Comparison of ENCODE assay signal across 22 cellular contexts in the genomic region with DNA sequence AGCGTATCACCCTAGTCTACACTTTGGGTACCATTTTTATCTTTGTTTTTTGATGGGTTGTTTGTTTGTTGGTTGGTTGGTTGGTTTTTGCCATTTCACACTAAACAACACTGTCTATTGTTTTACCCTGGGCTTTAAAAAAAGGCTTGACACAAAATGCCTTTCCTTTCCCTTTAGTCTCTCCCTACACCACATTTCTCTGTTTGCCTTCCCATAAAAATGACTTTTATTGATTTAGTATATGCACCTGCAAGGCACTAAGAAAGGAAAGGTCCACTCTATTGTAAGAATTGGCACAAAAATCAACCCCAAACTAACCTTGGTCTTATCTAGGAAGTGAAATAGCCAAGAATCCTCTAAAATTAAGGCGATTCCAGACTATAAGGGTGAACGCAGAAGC.
DNase-seq lines count a peak whose midpoint lies in the region; ATAC-seq, FAIRE-seq and TF ChIP-seq lines count a peak whose summit lies in the region.
"Had no signal": no experiment of that assay in that cellular context is flagged by ENCODE, and none has a peak within 500 bp of the region (broad histone marks: within the 10 kb centered on the region; RNA-seq: fewer than 3 reads in every experiment).

No MANE protein-coding gene starts in this region.

- in situ Hi-C loops in HepG2 (cut with HindIII; ENCODE audit: extremely low pct_ligation_motif_present, low pct_unique_long_range_greater_than_20kb) = no loop called here

- H2AFZ ChIP-seq in Loucy (ENCODE audit: low read length) (no peak overlapping the region), HepG2 (ENCODE audit: low read length) (no peak overlapping the region)
- H2AFZ ChIP-seq: GM23338 had no signal

- CTCF ChIA-PET in activated CD4-positive, alpha-beta T cell treated with anti-CD3 and anti-CD28 coated beads, Interleukin-2, amount 10 ng/mL, durations not matched to agents 7 days and 5 days (lab: Charles Lee) = no interaction called here
- CTCF ChIA-PET in HepG2 (lab: Yijun Ruan, JAX; ENCODE audit: low intra/inter-chr PET ratio, low total read pairs) = no interaction called here

- H3F3A ChIP-seq in Loucy (ENCODE audit: low read depth) = no peaks in the 10 kb centered on the region

- DNase-seq in activated CD4-positive, alpha-beta T cell treated with anti-CD3 and anti-CD28 coated beads, Interleukin-2, amount 10 ng/mL, durations not matched to agents 7 days and 5 days = no peak
- DNase-seq in activated CD4-positive, alpha-beta T cell treated with anti-CD3 and anti-CD28 coated beads for 4 hours = no peak
- DNase-seq in mucosa of descending colon (no peak), HepG2 (ENCODE audit: low spot score) (no peak)
- DNase-seq: BE2C; CD4-positive, alpha-beta memory T cell; HCEC 1CT; KBM-7; NCI-H1105; NCI-H146; NCI-H2029; NCI-H345; SIG-M5; SK-N-SH had no signal

- POLR2A ChIA-PET in activated CD4-positive, alpha-beta T cell treated with anti-CD3 and anti-CD28 coated beads, Interleukin-2, amount 10 ng/mL, durations not matched to agents 7 days and 5 days (lab: Charles Lee) = no interaction called here
- POLR2A ChIA-PET in HepG2 (lab: Yijun Ruan, JAX) = no interaction called here

- TF ChIP-seq RAD21 in HepG2 (CRISPR knock-in tag; IDR thresholded peaks at IDR 0.05) = no peak

- TF ChIP-seq CTCF in Loucy (conservative IDR thresholded peaks at IDR 0.05; ENCODE audit: low read length) (no peak), mucosa of descending colon (IDR thresholded peaks at IDR 0.05) (no peak), HepG2 (CRISPR knock-in tag; IDR thresholded peaks at IDR 0.05) (no peak)

- no peak overlapping the region for H3K9ac ChIP-seq in Loucy (ENCODE audit: low read depth, low read length, poor library complexity, severe bottlenecking)
- H3K9ac ChIP-seq in HepG2 (ENCODE audit: insufficient read depth, low read depth, low read length) = no peak overlapping the region
- H3K9ac ChIP-seq: SK-N-SH had no signal

- 33% methylated on average over 3 of the region's 3 CpGs for WGBS in HepG2 (ENCODE audit: low lambda C conversion rate)

- intact Hi-C loops in mucosa of descending colon (cut with DNase I, micrococcal nuclease) (no loop called here), HepG2 (cut with micrococcal nuclease; ENCODE audit: unreplicated experiment) (no loop called here)

- H3K4me1 Mint-ChIP-seq in activated CD4-positive, alpha-beta T cell treated with anti-CD3 and anti-CD28 coated beads, Interleukin-2, amount 10 ng/mL, durations not matched to agents 7 days and 5 days = peaks cover 74% of the 10 kb centered on the region
- H3K4me1 Mint-ChIP-seq: GM23338 had no signal

- no peak for TF ChIP-seq EP300 in HepG2 (IDR thresholded peaks at IDR 0.05; ENCODE audit: low read depth in 2 of 2, low read length in 2 of 2)
- no peak for TF ChIP-seq EP300 in HepG2 (CRISPR knock-in tag; IDR thresholded peaks at IDR 0.05; ENCODE audit: borderline replicate concordance)

- H3K27me3 Mint-ChIP-seq in activated CD4-positive, alpha-beta T cell treated with anti-CD3 and anti-CD28 coated beads, Interleukin-2, amount 10 ng/mL, durations not matched to agents 7 days and 5 days = no peaks in the 10 kb centered on the region
- H3K27me3 Mint-ChIP-seq: CD4-positive, alpha-beta memory T cell had no signal

- ATAC-seq in mucosa of descending colon = peak; percentile 60
- ATAC-seq in esophagus mucosa = no peak
- no peak for ATAC-seq in HepG2
- no peak for ATAC-seq in GM21367 (IDR thresholded peaks at IDR 0.05; ENCODE audit: unreplicated experiment)
- ATAC-seq: A549, GM23338, Panc1 had no signal

- H3K4me3 ChIP-seq in Loucy (ENCODE audit: low read length, poor library complexity, severe bottlenecking) (no peak overlapping the region), mucosa of descending colon (no peak overlapping the region), HepG2 (replicated peaks in 1 of 3; ENCODE audit: insufficient read depth in 1 of 3, low read depth in 2 of 3, low read length in 3 of 3) (no peak overlapping the region)
- H3K4me3 ChIP-seq: A549, GM23338 had no signal

- no peak overlapping the region for H3K27ac ChIP-seq in HepG2 (ENCODE audit: extremely low read length, insufficient read depth, low read length)
- H3K27ac ChIP-seq: A549 had no signal

- H3K4me3 Mint-ChIP-seq in activated CD4-positive, alpha-beta T cell treated with anti-CD3 and anti-CD28 coated beads, Interleukin-2, amount 10 ng/mL, durations not matched to agents 7 days and 5 days = peak overlapping the region; percentile 21
- H3K4me3 Mint-ChIP-seq: GM23338 had no signal

- no peaks in the 10 kb centered on the region for H3K9me2 ChIP-seq in Loucy (replicated peaks; ENCODE audit: low read depth, low read length)
- H3K9me2 ChIP-seq: SK-N-SH had no signal

- FAIRE-seq in HepG2 (lab: Jason Lieb, UNC) = no peak
- FAIRE-seq: A549, G401.6, GM12892 had no signal

- H3K4me1 ChIP-seq in Loucy (ENCODE audit: insufficient read depth, low read length, poor library complexity, severe bottlenecking) (peaks cover 21% of the 10 kb centered on the region), mucosa of descending colon (ENCODE audit: low read depth) (peaks cover 7% of the 10 kb centered on the region), HepG2 (ENCODE audit: insufficient read depth, low read length) (no peaks in the 10 kb centered on the region)
- H3K4me1 ChIP-seq: A549 had no signal

- peaks cover 13% of the 10 kb centered on the region for H3K36me3 Mint-ChIP-seq in activated CD4-positive, alpha-beta T cell treated with anti-CD3 and anti-CD28 coated beads, Interleukin-2, amount 10 ng/mL, durations not matched to agents 7 days and 5 days (ENCODE audit: low read depth)

- H3K9me3 ChIP-seq in Loucy (ENCODE audit: insufficient read depth, low read depth, low read length) (no peaks in the 10 kb centered on the region), mucosa of descending colon (no peaks in the 10 kb centered on the region), HepG2 (ENCODE audit: low read length) (peaks cover 4% of the 10 kb centered on the region; the same call in 1 of the 2 replicates)
- H3K9me3 ChIP-seq: BE2C, SK-N-SH had no signal

- TF ChIP-seq POLR2A in HepG2 (IDR thresholded peaks at IDR 0.05; ENCODE audit: insufficient read depth in 1 of 2, low read depth in 2 of 2, low read length in 2 of 2) = no peak

- BruUV-seq in HepG2 (replicated peaks; lab: Mats Ljungman, UMichigan) = no TSS peak

- no peaks in the 10 kb centered on the region for H3K36me3 ChIP-seq in Loucy (ENCODE audit: insufficient read depth, low read length)
- no peaks in the 10 kb centered on the region for H3K36me3 ChIP-seq in mucosa of descending colon (ENCODE audit: low read depth)
- no peaks in the 10 kb centered on the region for H3K36me3 ChIP-seq in HepG2 (replicated peaks in 1 of 2; ENCODE audit: control insufficient read depth in 1 of 2, insufficient read depth in 2 of 2, low read length in 2 of 2)
- H3K36me3 ChIP-seq: BE2C had no signal

- H3K9me3 Mint-ChIP-seq in activated CD4-positive, alpha-beta T cell treated with anti-CD3 and anti-CD28 coated beads, Interleukin-2, amount 10 ng/mL, durations not matched to agents 7 days and 5 days = peaks cover 23% of the 10 kb centered on the region

- H3K27me3 ChIP-seq in Loucy (ENCODE audit: insufficient read depth, low read length, poor library complexity, severe bottlenecking) (no peaks in the 10 kb centered on the region), HepG2 (ENCODE audit: control insufficient read depth in 1 of 2, insufficient read depth in 2 of 2, low read length in 2 of 2) (peaks cover 0 to 2% of the 10 kb centered on the region in 2 experiments; a peak in 1 of 5 replicates)
- H3K27me3 ChIP-seq: BE2C had no signal

- H3K4me2 ChIP-seq in Loucy (ENCODE audit: low read depth, low read length, poor library complexity, severe bottlenecking) = peak overlapping the region; percentile 44
- H3K4me2 ChIP-seq in HepG2 (ENCODE audit: low read depth, low read length) = no peak overlapping the region
- H3K4me2 ChIP-seq: A549, GM23338 had no signal

- peak overlapping the region; percentile 63 for H3K27ac Mint-ChIP-seq in activated CD4-positive, alpha-beta T cell treated with anti-CD3 and anti-CD28 coated beads, Interleukin-2, amount 10 ng/mL, durations not matched to agents 7 days and 5 days
- H3K27ac Mint-ChIP-seq: GM23338 had no signal

- H4K20me1 ChIP-seq in Loucy (ENCODE audit: insufficient read depth, low read length, poor library complexity, severe bottlenecking) (no peaks in the 10 kb centered on the region), HepG2 (ENCODE audit: insufficient read depth, low read length) (no peaks in the 10 kb centered on the region)

- no peaks in the 10 kb centered on the region for H3K79me2 ChIP-seq in Loucy (ENCODE audit: insufficient read depth, low read length)
- H3K79me2 ChIP-seq in HepG2 (ENCODE audit: insufficient read depth, low read length) = no peaks in the 10 kb centered on the region

TF ChIP-seq in HepG2, 621 proteins besides CTCF, POLR2A, EP300 and RAD21 (continues in another document):
- TF ChIP-seq RBM39 (IDR thresholded peaks at IDR 0.05; ENCODE audit: low read depth, low read length, poor library complexity, severe bottlenecking) = no peak
- no peak for TF ChIP-seq TGIF2 (CRISPR knock-in tag; IDR thresholded peaks at IDR 0.05)
- TF ChIP-seq, protein P1, sequence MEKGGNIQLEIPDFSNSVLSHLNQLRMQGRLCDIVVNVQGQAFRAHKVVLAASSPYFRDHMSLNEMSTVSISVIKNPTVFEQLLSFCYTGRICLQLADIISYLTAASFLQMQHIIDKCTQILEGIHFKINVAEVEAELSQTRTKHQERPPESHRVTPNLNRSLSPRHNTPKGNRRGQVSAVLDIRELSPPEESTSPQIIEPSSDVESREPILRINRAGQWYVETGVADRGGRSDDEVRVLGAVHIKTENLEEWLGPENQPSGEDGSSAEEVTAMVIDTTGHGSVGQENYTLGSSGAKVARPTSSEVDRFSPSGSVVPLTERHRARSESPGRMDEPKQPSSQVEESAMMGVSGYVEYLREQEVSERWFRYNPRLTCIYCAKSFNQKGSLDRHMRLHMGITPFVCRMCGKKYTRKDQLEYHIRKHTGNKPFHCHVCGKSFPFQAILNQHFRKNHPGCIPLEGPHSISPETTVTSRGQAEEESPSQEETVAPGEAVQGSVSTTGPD (CRISPR knock-in tag; IDR thresholded peaks at IDR 0.05) = no peak
- TF ChIP-seq ZFY (CRISPR knock-in tag; IDR thresholded peaks at IDR 0.05) = no peak
- no peak for TF ChIP-seq ZNF235 (CRISPR knock-in tag; IDR thresholded peaks at IDR 0.05; ENCODE audit: borderline replicate concordance)
